ENCODE assay signal across 8 cellular contexts in the genomic region with DNA sequence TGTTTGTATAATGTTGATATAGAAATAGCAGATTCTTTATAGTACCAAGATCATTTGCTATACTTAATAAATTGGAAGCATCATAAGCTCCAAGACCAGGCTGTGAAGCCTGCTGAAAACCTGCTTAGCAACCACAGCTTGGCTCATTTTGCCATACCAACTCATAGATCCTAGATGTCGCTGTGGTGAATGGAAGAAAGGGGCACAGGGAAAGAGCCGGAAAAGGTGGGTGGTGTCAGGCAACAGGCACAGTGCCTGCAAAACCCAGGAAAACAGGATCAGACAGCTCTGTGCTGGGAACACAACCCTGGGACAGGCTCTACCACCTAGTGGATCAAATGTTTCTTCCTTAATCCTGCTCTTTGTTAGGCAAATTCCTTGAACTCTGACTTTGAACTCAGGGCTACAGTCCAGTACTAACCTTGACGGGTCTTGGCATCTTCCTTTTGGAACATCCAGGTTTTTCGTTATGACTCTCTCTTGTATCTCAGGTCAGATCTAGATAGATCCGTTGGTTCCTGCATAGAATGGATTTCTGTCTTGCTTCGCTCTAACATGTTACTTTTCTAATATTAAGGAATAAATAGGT. TPM values are rescaled to one million over a fixed set of nuclear protein-coding genes. Genes with fewer than 3 reads are reported as not detected.
DNase-seq lines count a peak whose midpoint lies in the region; ATAC-seq and TF ChIP-seq lines count a peak whose summit lies in the region.

No MANE protein-coding gene starts in this region.

- no peaks in the 10 kb centered on the region for H3K9me3 ChIP-seq in left ventricle myocardium inferior (replicated peaks)

- no peaks in the 10 kb centered on the region for H3K4me1 ChIP-seq in left ventricle myocardium inferior

- intact Hi-C loops in left ventricle myocardium inferior (cut with micrococcal nuclease) = no loop called here

- H3K27ac ChIP-seq in left ventricle myocardium inferior (replicated peaks) = no peak overlapping the region

- TF ChIP-seq CTCF in left ventricle myocardium inferior (IDR thresholded peaks at IDR 0.05; ENCODE audit: borderline replicate concordance) = peak; percentile 42

- no peaks in the 10 kb centered on the region for H3K27me3 ChIP-seq in left ventricle myocardium inferior (ENCODE audit: low read depth)

- H3K36me3 ChIP-seq in left ventricle myocardium inferior = peaks cover 22% of the 10 kb centered on the region

- no peak for ATAC-seq in GM18861 (IDR thresholded peaks at IDR 0.05; ENCODE audit: unreplicated experiment)

- peak; percentile 92 for DNase-seq in ELF-1 (ENCODE audit: low read depth, low spot score)
- peak; percentile 56 for DNase-seq in amniotic epithelial cell (ENCODE audit: low read depth)
- no peak for DNase-seq in left ventricle myocardium inferior
- peak; percentile 51 for DNase-seq in pulmonary artery endothelial cell (ENCODE audit: low read depth, low spot score)
- DNase-seq in activated effector memory CD4-positive, alpha-beta T cell treated with anti-CD3 and anti-CD28 coated beads, Interleukin-2, amount 50 U/mL, for 16 hours = no peak
- DNase-seq in RKO (ENCODE audit: low spot score) = no peak
- DNase-seq in stimulated activated CD4-positive, alpha-beta T cell treated with anti-CD3 and anti-CD28 coated beads, Interleukin-2, amount 100 ng/mL, for 48 hours = no peak

- no peak overlapping the region for H3K4me3 ChIP-seq in left ventricle myocardium inferior

RNA-seq across cellular contexts. Expression of a gene that starts 31.6 kb away (rescaled TPM):
- total RNA-seq in left ventricle myocardium inferior (12.1 TPM), pulmonary artery endothelial cell (103 and 116 TPM in 2 replicates)

Comparison
In these comparisons a context has a peak if more than half of its experiments do, and no peak if none do; other contexts are left out.
1. DNase-seq: peak in ELF-1 (single experiment), amniotic epithelial cell (single experiment) and pulmonary artery endothelial cell (single experiment); none in left ventricle myocardium inferior (single experiment), activated effector memory CD4-positive, alpha-beta T cell treated with anti-CD3 and anti-CD28 coated beads, Interleukin-2, amount 50 U/mL, for 16 hours (single experiment), RKO (single experiment) and stimulated activated CD4-positive, alpha-beta T cell treated with anti-CD3 and anti-CD28 coated beads, Interleukin-2, amount 100 ng/mL, for 48 hours (0 of 2).